In the genomic region with DNA sequence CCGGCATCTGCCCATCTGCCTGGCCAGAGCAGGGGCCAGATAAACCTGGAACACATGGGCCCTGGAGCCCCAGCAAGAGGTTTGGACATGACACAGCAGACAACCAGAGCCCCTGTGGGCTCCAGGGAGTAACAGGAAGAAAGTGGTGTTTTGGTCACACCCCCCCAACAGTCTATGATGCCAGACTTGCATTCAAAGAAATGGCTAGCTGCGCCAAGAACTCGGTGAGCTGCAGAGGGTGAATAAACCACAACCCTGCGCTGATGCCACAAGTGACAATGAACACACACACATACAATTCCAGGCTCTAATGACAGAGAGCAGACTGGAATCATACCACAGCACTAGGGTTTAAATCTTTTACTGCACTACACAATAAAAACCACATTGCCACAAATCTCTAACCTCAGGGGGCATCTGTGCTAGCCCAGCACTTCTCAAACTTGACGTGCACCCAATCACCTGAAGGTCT, we compare ENCODE assay signal across 8 cellular contexts.
DNase-seq lines count a peak whose midpoint lies in the region; ATAC-seq and TF ChIP-seq lines count a peak whose summit lies in the region.

No MANE protein-coding gene starts in this region.

- ATAC-seq in GM18498 (IDR thresholded peaks at IDR 0.05; ENCODE audit: unreplicated experiment), result no peak

- H3K4me3 ChIP-seq in astrocyte of the cerebellum (ENCODE audit: low read depth, low read length), result no peak overlapping the region

- peak; percentile 62 for DNase-seq in KBM-7
- DNase-seq in activated CD4-positive, alpha-beta T cell treated with anti-CD3 and anti-CD28 coated beads for 4 hours, result peak; percentile 39 to 43
- peak; percentile 83 for DNase-seq in astrocyte of the cerebellum (ENCODE audit: low read depth)
- DNase-seq in stimulated activated CD8-positive, alpha-beta memory T cell treated with anti-CD3 and anti-CD28 coated beads, Interleukin-15, amount 100 ng/mL, for 48 hours (ENCODE audit: low read depth in 2 of 2), result peak; percentile 45 to 54
- DNase-seq in C1 segment of cervical spinal cord (lab: John Stamatoyannopoulos, UW), result no peak
- no peak for DNase-seq in kidney glomerular epithelial cell (lab: John Stamatoyannopoulos, UW)
- DNase-seq in NCI-H526 (lab: John Stamatoyannopoulos, UW), result no peak

- TF ChIP-seq CTCF in astrocyte of the cerebellum (IDR thresholded peaks at IDR 0.05; ENCODE audit: low read depth, low read length, missing control alignments), result no peak

- in situ Hi-C loops in KBM-7 (cut with MboI; ENCODE audit: low pct_unique_long_range_greater_than_20kb, low sequenced_read_pairs), result no loop called here
- in situ Hi-C loops in astrocyte of the cerebellum (cut with HindIII; ENCODE audit: low sequenced_read_pairs), result loop anchor here (5.0 kb wide), 1 partner anchor 35 kb away; the partner anchor contains the start of gene TRERF1

Comparison
In these comparisons a context has a peak if more than half of its experiments do, and no peak if none do; other contexts are left out.
1. DNase-seq: peak in KBM-7 (single experiment), activated CD4-positive, alpha-beta T cell treated with anti-CD3 and anti-CD28 coated beads for 4 hours (2 of 2), astrocyte of the cerebellum (single experiment) and stimulated activated CD8-positive, alpha-beta memory T cell treated with anti-CD3 and anti-CD28 coated beads, Interleukin-15, amount 100 ng/mL, for 48 hours (2 of 2); none in C1 segment of cervical spinal cord (0 of 14), kidney glomerular epithelial cell (single experiment) and NCI-H526 (0 of 2).